In the genomic region with DNA sequence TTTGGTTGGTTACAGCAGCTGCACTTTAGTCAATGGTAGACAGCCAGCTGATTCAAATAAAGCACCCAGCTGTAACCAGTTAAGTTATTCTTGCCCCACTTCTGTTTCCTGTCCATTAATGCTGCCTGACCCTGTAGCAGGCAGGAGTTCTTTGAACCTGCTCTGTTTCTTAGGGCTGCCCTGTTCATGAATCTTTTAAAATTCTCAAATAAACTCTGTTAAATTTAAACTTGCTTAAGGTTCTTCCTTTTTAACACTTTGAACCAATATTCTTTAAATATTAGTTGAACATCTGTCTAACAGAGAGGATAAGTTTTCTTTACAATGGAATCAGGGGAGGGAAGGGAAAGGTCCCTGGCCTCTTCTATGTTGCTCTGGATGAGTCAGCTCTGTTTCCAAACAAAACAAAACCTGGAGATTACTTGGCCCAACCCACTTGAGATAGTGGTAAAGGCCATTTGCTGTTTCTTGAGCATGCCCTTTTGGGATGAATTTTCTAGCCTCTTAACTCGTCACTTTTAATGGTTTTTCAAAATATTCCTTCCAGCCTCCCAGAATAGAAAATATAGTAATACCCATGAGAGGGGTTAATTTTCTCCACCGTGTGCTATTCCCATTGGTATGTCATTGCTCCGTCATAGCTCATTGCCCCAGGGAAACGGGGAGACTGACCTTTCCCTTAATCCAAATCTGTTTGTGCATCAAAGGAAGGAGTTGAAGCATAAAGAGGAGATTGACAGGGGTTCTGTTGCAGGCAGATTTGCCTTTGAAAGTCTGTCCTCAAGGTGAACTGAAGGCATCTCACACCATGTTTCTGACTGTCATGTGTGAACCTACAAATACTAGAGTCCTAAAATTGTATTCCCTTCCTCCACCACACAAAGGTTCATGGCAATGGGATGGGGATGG, we compare ENCODE assay signal across 17 cellular contexts.
DNase-seq lines count a peak whose midpoint lies in the region; ATAC-seq, FAIRE-seq and TF ChIP-seq lines count a peak whose summit lies in the region.
"Had no signal": no experiment of that assay in that cellular context is flagged by ENCODE, and none has a peak within 500 bp of the region (broad histone marks: within the 10 kb centered on the region; RNA-seq: fewer than 3 reads in every experiment).

No MANE protein-coding gene starts in this region.

- no peaks in the 10 kb centered on the region for H3K9me3 ChIP-seq in small intestine (ENCODE audit: control insufficient read depth, low read depth)
- H3K9me3 ChIP-seq: tibial nerve had no signal

- WGBS in small intestine, 3 donors = 71 to 81% (median 73%) methylated on average over 4 of the region's 4 CpGs

- DNase-seq in activated naive CD4-positive, alpha-beta T cell treated with anti-CD3 and anti-CD28 coated beads, Interleukin-2, amount 50 U/mL, for 16 hours = no peak
- DNase-seq in RPMI7951 (ENCODE audit: low read depth) = peak; percentile 85
- DNase-seq in fibroblast of the aortic adventitia (ENCODE audit: low read depth) = peak; percentile 63
- DNase-seq in small intestine = peak; percentile 67
- no peak for DNase-seq in GM13977 (ENCODE audit: low spot score)
- DNase-seq: 8988T, activated gamma-delta T cell treated with Interleukin-2 at 50 U/mL for 16 hours, left cardiac atrium, NCI-H1436, nephron progenitor cell, T-cell had no signal

- no peak overlapping the region for H3K4me3 Mint-ChIP-seq in activated naive CD4-positive, alpha-beta T cell treated with anti-CD3 and anti-CD28 coated beads, Interleukin-2, amount 50 U/mL, for 24 hours
- H3K4me3 Mint-ChIP-seq: nephron progenitor cell, T-cell had no signal

- H3K27ac ChIP-seq in small intestine (ENCODE audit: low read depth in 1 of 2, low read length in 1 of 2) = no peak overlapping the region
- H3K27ac ChIP-seq: tibial nerve had no signal

- H3K27ac Mint-ChIP-seq in activated naive CD4-positive, alpha-beta T cell treated with anti-CD3 and anti-CD28 coated beads, Interleukin-2, amount 50 U/mL, for 24 hours = peak overlapping the region; percentile 37
- H3K27ac Mint-ChIP-seq: nephron progenitor cell, T-cell had no signal

- peaks cover 0 to 3% of the 10 kb centered on the region in 2 donors for H3K27me3 ChIP-seq in small intestine (ENCODE audit: control insufficient read depth in 2 of 2, insufficient read depth in 2 of 2, low read length in 2 of 2)
- H3K27me3 ChIP-seq: tibial nerve had no signal

- no peak for FAIRE-seq in small intestine (lab: Jason Lieb, UNC)
- FAIRE-seq: D721Med, frontal cortex had no signal

- no peak for ATAC-seq in GM21786 (IDR thresholded peaks at IDR 0.05; ENCODE audit: unreplicated experiment)
- no peak for ATAC-seq in GM18520 (IDR thresholded peaks at IDR 0.05; ENCODE audit: unreplicated experiment)
- ATAC-seq: T-cell had no signal

- no peaks in the 10 kb centered on the region for H3K4me1 Mint-ChIP-seq in activated naive CD4-positive, alpha-beta T cell treated with anti-CD3 and anti-CD28 coated beads, Interleukin-2, amount 50 U/mL, for 24 hours
- H3K4me1 Mint-ChIP-seq: T-cell had no signal

- H3K4me3 ChIP-seq in fibroblast of the aortic adventitia (ENCODE audit: low read depth, low read length) (no peak overlapping the region), small intestine (ENCODE audit: low read depth in 1 of 2, low read length in 2 of 2) (no peak overlapping the region)
- H3K4me3 ChIP-seq: tibial nerve had no signal

- H3K4me1 ChIP-seq in small intestine (ENCODE audit: control insufficient read depth in 2 of 2, insufficient read depth in 1 of 2, low read depth in 1 of 2, low read length in 1 of 2) = peaks cover 0 to 3% of the 10 kb centered on the region in 2 donors
- H3K4me1 ChIP-seq: tibial nerve had no signal

- no peaks in the 10 kb centered on the region for H3K36me3 ChIP-seq in small intestine (ENCODE audit: control insufficient read depth in 2 of 2, insufficient read depth in 2 of 2, low read length in 2 of 2)
- H3K36me3 ChIP-seq: tibial nerve had no signal

- H3K27me3 Mint-ChIP-seq in activated naive CD4-positive, alpha-beta T cell treated with anti-CD3 and anti-CD28 coated beads, Interleukin-2, amount 50 U/mL, for 24 hours = peaks cover 2% of the 10 kb centered on the region

- no peaks in the 10 kb centered on the region for H3K36me3 Mint-ChIP-seq in activated naive CD4-positive, alpha-beta T cell treated with anti-CD3 and anti-CD28 coated beads, Interleukin-2, amount 50 U/mL, for 24 hours
- H3K36me3 Mint-ChIP-seq: T-cell had no signal

- H3K9me3 Mint-ChIP-seq in activated naive CD4-positive, alpha-beta T cell treated with anti-CD3 and anti-CD28 coated beads, Interleukin-2, amount 50 U/mL, for 24 hours = no peaks in the 10 kb centered on the region
- H3K9me3 Mint-ChIP-seq: nephron progenitor cell, T-cell had no signal

- in situ Hi-C loops in GM13977 (cut with MboI; ENCODE audit: low pct_unique_long_range_greater_than_20kb, low sequenced_read_pairs, unreplicated experiment) = no loop called here

- TF ChIP-seq CTCF in fibroblast of the aortic adventitia (IDR thresholded peaks at IDR 0.05; ENCODE audit: insufficient read depth, low read length) (no peak), GM13977 (IDR thresholded peaks at IDR 0.05; ENCODE audit: extremely low read depth, insufficient read depth, missing control alignments) (no peak)

Comparison
In these comparisons a context has a peak if more than half of its experiments do, and no peak if none do; other contexts are left out.
1. DNase-seq: peak in RPMI7951 (single experiment), fibroblast of the aortic adventitia (single experiment) and small intestine (single experiment); none in activated naive CD4-positive, alpha-beta T cell treated with anti-CD3 and anti-CD28 coated beads, Interleukin-2, amount 50 U/mL, for 16 hours (single experiment) and GM13977 (single experiment).